In the genomic region with DNA sequence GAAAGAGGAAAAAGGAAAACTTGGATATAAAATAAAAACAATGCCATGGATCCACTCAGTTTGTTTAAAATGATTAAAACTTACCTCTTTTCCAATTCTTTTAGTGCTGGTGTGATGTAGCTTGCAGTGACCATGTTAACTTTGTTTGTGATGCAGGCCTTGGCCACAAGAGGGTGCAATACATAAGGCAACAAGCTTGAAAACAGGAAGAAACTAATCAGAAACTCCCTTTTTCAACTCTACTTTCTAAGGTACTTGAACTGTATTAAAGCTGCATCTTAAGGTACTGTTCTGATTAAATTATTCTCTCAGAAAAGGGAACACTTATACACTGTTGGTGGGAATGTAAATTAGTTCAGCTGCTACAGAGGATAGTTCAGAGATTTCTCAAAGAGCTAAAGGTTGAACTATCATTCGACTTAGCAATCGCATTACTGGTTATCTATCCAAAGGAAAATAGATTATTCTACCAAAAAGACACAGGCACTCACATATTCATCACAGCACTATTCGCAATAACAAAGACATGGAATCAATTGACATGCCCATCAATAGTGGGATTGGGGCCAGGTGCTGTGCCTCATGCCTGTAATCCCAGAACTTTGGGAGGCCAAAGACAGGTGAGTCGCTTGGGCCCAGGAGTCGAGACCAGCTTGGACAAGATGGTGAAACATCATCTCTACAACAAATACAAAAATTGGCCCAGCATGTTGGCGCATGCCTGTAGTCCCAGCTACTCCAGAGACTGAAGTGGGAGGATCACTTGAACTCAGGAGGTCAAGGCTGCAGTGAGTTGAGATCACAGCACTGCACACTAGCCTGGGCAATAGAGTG, we compare ENCODE assay signal across 8 cellular contexts. TPM values are rescaled to one million over a fixed set of nuclear protein-coding genes. Genes with fewer than 3 reads are reported as not detected.
DNase-seq lines count a peak whose midpoint lies in the region; ATAC-seq and TF ChIP-seq lines count a peak whose summit lies in the region.

No MANE protein-coding gene starts in this region.

- H3K27me3 ChIP-seq in right lobe of liver: no peaks in the 10 kb centered on the region

- DNase-seq in Ammon's horn (ENCODE audit: low spot score): peak; percentile 81
- peak; percentile 38 for DNase-seq in NCI-H2107 (lab: John Stamatoyannopoulos, UW)
- DNase-seq in choroid plexus epithelial cell (ENCODE audit: low read depth): peak; percentile 95
- peak in 2 of 3 donors; percentile 49 to 54 for DNase-seq in right lobe of liver
- peak; percentile 7 for DNase-seq in stimulated activated CD8-positive, alpha-beta memory T cell treated with anti-CD3 and anti-CD28 coated beads, Interleukin-12 subunit alpha, Interleukin-12 subunit beta, amount 100 ng/mL, for 4 hours (ENCODE audit: low read depth)

- TF ChIP-seq POLR2A in right lobe of liver (IDR thresholded peaks at IDR 0.05): no peak

- ATAC-seq in GM18868 (IDR thresholded peaks at IDR 0.05; ENCODE audit: unreplicated experiment): peak; percentile 97
- ATAC-seq in HG03095 (IDR thresholded peaks at IDR 0.05; ENCODE audit: unreplicated experiment): peak; percentile 97
- ATAC-seq in right lobe of liver: peak; percentile 81 to 91 (median 88)

- H3K4me3 ChIP-seq in choroid plexus epithelial cell (ENCODE audit: low read depth, low read length): no peak overlapping the region
- H3K4me3 ChIP-seq in right lobe of liver: no peak overlapping the region

- TF ChIP-seq CTCF in VCaP (conservative IDR thresholded peaks at IDR 0.05) (peak; percentile 97), choroid plexus epithelial cell (conservative IDR thresholded peaks at IDR 0.05; ENCODE audit: low read depth, low read length) (peak; percentile 90), right lobe of liver (IDR thresholded peaks at IDR 0.05) (peak; percentile 65 to 86 (median 86))

- H3K4me1 ChIP-seq in right lobe of liver: no peaks in the 10 kb centered on the region

- intact Hi-C loops in right lobe of liver (cut with DNase I): no loop called here

- H3K27ac ChIP-seq in VCaP (no peak overlapping the region), right lobe of liver (no peak overlapping the region)

- H3K9me3 ChIP-seq in right lobe of liver: no peaks in the 10 kb centered on the region

- WGBS in right lobe of liver (ENCODE audit: insufficient coverage, low coverage, low lambda C conversion rate, missing lambda C conversion rate): 85% methylated on average over 6 of the region's 6 CpGs

- H3K36me3 ChIP-seq in right lobe of liver: peaks cover 0 to 50% (median 16%) of the 10 kb centered on the region in 4 donors

RNA-seq across cellular contexts. Expression of a gene that starts 50.9 kb away (rescaled TPM):
- total RNA-seq in right lobe of liver: 10 to 100 TPM; 23.6 to 83.0 (median 39.0) TPM

Comparison
In these comparisons a context has a peak if more than half of its experiments do, and no peak if none do; other contexts are left out.
1. DNase-seq: peak in every context shown above with its lines; median percentile 95 in choroid plexus epithelial cell; 81 in Ammon's horn; 52 in right lobe of liver; 38 in NCI-H2107; 7 in stimulated activated CD8-positive, alpha-beta memory T cell treated with anti-CD3 and anti-CD28 coated beads, Interleukin-12 subunit alpha, Interleukin-12 subunit beta, amount 100 ng/mL, for 4 hours.